ENCODE assay signal across 8 cellular contexts in genomic region chr5:144205141-144205551, GRCh38. TPM values are rescaled to one million over a fixed set of nuclear protein-coding genes. Genes with fewer than 3 reads are reported as not detected.
A peak's percentile ranks its signal among the peaks of the same experiment; 100 is the strongest.
DNase-seq lines count a peak whose midpoint lies in the region; ATAC-seq and TF ChIP-seq lines count a peak whose summit lies in the region.

No MANE protein-coding gene starts in this region.

- no peak overlapping the region for H3K27ac Mint-ChIP-seq in osteocyte (ENCODE audit: unreplicated experiment)

- no peaks in the 10 kb centered on the region for H3K9me3 ChIP-seq in esophagus muscularis mucosa

- H3K27me3 Mint-ChIP-seq in osteocyte (ENCODE audit: unreplicated experiment): peaks cover 28% of the 10 kb centered on the region

- ATAC-seq in GM19467 (IDR thresholded peaks at IDR 0.05; ENCODE audit: unreplicated experiment): no peak

- in situ Hi-C loops in Caki2 (cut with HindIII; ENCODE audit: low pct_unique_long_range_greater_than_20kb, low sequenced_read_pairs): no loop called here

- H3K27me3 ChIP-seq in esophagus muscularis mucosa: peaks cover 0 to 59% (median 16%) of the 10 kb centered on the region in 4 donors

- peak overlapping the region; percentile 63 for H3K4me3 Mint-ChIP-seq in osteocyte (ENCODE audit: unreplicated experiment)

- H3K4me1 ChIP-seq in esophagus muscularis mucosa: peaks cover 5 to 19% (median 15%) of the 10 kb centered on the region in 4 donors

- intact Hi-C loops in esophagus muscularis mucosa (cut with DNase I): loop anchor here (10.0 kb wide), 1 partner anchor 1850 kb away; no protein-coding TSS in a partner anchor

- TF ChIP-seq CTCF in esophagus muscularis mucosa (IDR thresholded peaks at IDR 0.05) (no peak), osteocyte (IDR thresholded peaks at IDR 0.05) (no peak)

- H3K27ac ChIP-seq in esophagus muscularis mucosa (replicated peaks in 1 of 4): no peak overlapping the region

- peak overlapping the region; percentile 24 to 39 (median 26) for H3K4me3 ChIP-seq in esophagus muscularis mucosa

- no peaks in the 10 kb centered on the region for H3K36me3 ChIP-seq in esophagus muscularis mucosa

- under 1% methylated on average over 31 of the region's 31 CpGs for WGBS in esophagus muscularis mucosa

- H3K9me3 Mint-ChIP-seq in osteocyte (ENCODE audit: unreplicated experiment): no peaks in the 10 kb centered on the region

- no peaks in the 10 kb centered on the region for H3K36me3 Mint-ChIP-seq in osteocyte (ENCODE audit: unreplicated experiment)

- DNase-seq in Caki2 (ENCODE audit: low read depth): peak; percentile 56
- DNase-seq in NCI-H345 (lab: John Stamatoyannopoulos, UW): peak; percentile 80
- DNase-seq in esophagus muscularis mucosa (ENCODE audit: extremely low spot score): no peak
- peak; percentile 83 for DNase-seq in osteocyte (ENCODE audit: extremely low spot score, unreplicated experiment)
- DNase-seq in T-helper 2 cell: no peak
- no peak for DNase-seq in activated gamma-delta T cell (lab: John Stamatoyannopoulos, UW)
- no peak for DNase-seq in pons (ENCODE audit: low spot score)

- no peak for TF ChIP-seq POLR2A in esophagus muscularis mucosa (IDR thresholded peaks at IDR 0.05; ENCODE audit: low read depth)

- H3K4me1 Mint-ChIP-seq in osteocyte (ENCODE audit: unreplicated experiment): peaks cover 15% of the 10 kb centered on the region

- no peak for TF ChIP-seq EP300 in esophagus muscularis mucosa (IDR thresholded peaks at IDR 0.05)

RNA-seq across cellular contexts. Expression of gene KCTD16, which starts 34.5 kb away (rescaled TPM):
- 0.17 and 2.6 TPM in 2 replicates for total RNA-seq in Caki2 (2014; rRNA removed; shearing (Covaris generic); ENCODE audit: low replicate concordance)
- total RNA-seq in esophagus muscularis mucosa (under 1 TPM in 3 of 4 donors, not detected in 1; under 0.01 to 0.11 (median under 0.01) TPM), osteocyte (0.37 and 0.51 TPM in 2 replicates)

RNA-seq across cellular contexts. Expression of gene YIPF5, which starts 34.7 kb away (rescaled TPM):
- 64.4 and 88.2 TPM in 2 replicates for total RNA-seq in Caki2 (2014; rRNA removed; shearing (Covaris generic); ENCODE audit: low replicate concordance)
- total RNA-seq in esophagus muscularis mucosa (10 to 100 TPM; 24.9 to 31.1 (median 28.5) TPM), osteocyte (79.2 and 84.6 TPM in 2 replicates)

Comparison
In these comparisons a context has a peak if more than half of its experiments do, and no peak if none do; other contexts are left out.
1. DNase-seq: peak in Caki2 (single experiment), NCI-H345 (single experiment) and osteocyte (single experiment); none in esophagus muscularis mucosa (single experiment), T-helper 2 cell (0 of 5), activated gamma-delta T cell (single experiment) and pons (single experiment).